1 cellular context compared by ENCODE assay signal in the genomic region with DNA sequence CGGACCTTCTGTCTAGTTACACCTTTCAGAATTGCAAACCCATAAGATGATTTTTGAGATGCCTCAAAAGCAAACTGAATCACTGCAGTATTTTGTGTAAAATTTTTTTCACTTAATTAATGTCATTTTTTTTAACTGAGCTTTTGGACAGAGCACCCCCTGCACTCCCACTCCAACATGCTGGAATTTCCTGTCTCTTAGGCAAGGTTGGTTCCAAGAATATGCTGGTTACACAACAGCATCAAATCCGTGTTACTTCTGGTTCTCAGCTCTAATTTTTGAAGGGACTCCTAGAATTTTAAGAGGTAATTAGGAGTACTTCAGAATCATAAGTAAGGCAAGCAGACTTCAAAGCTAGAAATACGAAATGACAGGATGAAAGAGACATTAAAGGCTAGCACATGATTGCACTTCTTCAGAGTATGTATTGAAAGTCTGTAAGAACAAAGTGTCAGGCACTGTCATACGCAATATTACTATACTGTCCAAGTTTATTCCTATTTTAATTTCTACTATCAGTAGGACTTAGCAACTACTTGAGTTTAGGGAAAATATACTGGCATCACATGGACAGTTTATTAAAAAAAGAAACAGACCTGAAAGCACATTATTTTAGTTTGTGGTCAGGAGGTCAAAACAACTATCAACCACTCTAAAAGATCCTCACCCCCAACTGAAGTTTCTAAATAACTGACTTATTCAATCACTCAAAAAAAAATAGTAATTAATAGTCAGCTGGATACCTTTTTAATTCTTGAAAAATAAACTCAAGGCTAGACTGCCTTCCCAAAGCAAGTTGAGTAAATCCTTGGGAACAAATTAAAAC.
TF ChIP-seq lines count a peak whose summit lies in the region.

No MANE protein-coding gene starts in this region.

TF ChIP-seq in IMR-90, 13 proteins besides CTCF, POLR2A, EP300 and RAD21:
- TF ChIP-seq NFE2L2 (IDR thresholded peaks at IDR 0.05; ENCODE audit: low read depth, low read length), result no peak
- peak; percentile 63 for TF ChIP-seq CEBPB (IDR thresholded peaks at IDR 0.05; ENCODE audit: low read depth, low read length)
